In the genomic region with DNA sequence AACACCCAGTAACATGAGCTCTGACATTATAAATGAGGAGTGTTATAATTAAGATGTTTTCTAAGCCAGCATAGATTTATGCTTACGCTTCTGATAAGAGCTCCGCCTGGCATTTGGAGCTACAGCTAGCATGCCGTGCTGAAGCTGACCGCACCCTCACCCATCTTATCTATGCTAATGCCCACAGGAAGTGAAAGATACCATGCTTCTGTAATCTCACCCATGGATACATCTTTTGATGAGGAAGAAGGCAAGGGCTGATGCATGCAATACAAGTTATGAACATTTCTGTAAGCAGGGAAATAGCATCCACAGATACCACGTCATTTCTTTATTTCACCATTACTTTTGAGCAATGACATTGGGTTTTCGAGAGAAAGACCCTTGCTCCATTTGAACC, we compare ENCODE assay signal across 22 cellular contexts.
DNase-seq lines count a peak whose midpoint lies in the region; ATAC-seq and TF ChIP-seq lines count a peak whose summit lies in the region.
"Had no signal": no experiment of that assay in that cellular context is flagged by ENCODE, and none has a peak within 500 bp of the region (broad histone marks: within the 10 kb centered on the region; RNA-seq: fewer than 3 reads in every experiment).

No MANE protein-coding gene starts in this region.

- no peaks in the 10 kb centered on the region for H3K36me3 Mint-ChIP-seq in CD14-positive monocyte

- H3K4me3 ChIP-seq in Panc1 (ENCODE audit: low read depth in 2 of 2, low read length in 2 of 2), result no peak overlapping the region
- H3K4me3 ChIP-seq in mucosa of descending colon, result no peak overlapping the region
- no peak overlapping the region for H3K4me3 ChIP-seq in ovary
- H3K4me3 ChIP-seq: adrenal gland, breast epithelium, coronary artery, GM23248, left ventricle myocardium inferior, upper lobe of left lung had no signal

- peaks cover 0 to 7% (median 2%) of the 10 kb centered on the region in 3 donors for H3K27me3 Mint-ChIP-seq in CD14-positive monocyte (ENCODE audit: low read depth in 3 of 3)
- H3K27me3 Mint-ChIP-seq: activated CD4-positive, alpha-beta T cell treated with anti-CD3 and anti-CD28 coated beads, Interleukin-2, amount 10 ng/mL, durations not matched to agents 7 days and 5 days had no signal

- H3K36me3 ChIP-seq in Panc1 (ENCODE audit: control insufficient read depth, insufficient read depth, low read length), result no peaks in the 10 kb centered on the region
- no peaks in the 10 kb centered on the region for H3K36me3 ChIP-seq in mucosa of descending colon (ENCODE audit: low read depth)
- H3K36me3 ChIP-seq in ovary, result no peaks in the 10 kb centered on the region
- H3K36me3 ChIP-seq: adrenal gland, breast epithelium, left ventricle myocardium inferior, upper lobe of left lung had no signal

- H3K27me3 ChIP-seq in Panc1 (ENCODE audit: control insufficient read depth, insufficient read depth, low read length) (no peaks in the 10 kb centered on the region), ovary (no peaks in the 10 kb centered on the region)
- H3K27me3 ChIP-seq: breast epithelium, upper lobe of left lung had no signal

- H3K4me3 Mint-ChIP-seq in CD14-positive monocyte, result no peak overlapping the region
- H3K4me3 Mint-ChIP-seq: activated CD4-positive, alpha-beta T cell treated with anti-CD3 and anti-CD28 coated beads, Interleukin-2, amount 10 ng/mL, durations not matched to agents 7 days and 5 days had no signal

- H3K4me1 Mint-ChIP-seq in CD14-positive monocyte, result peaks cover 15% of the 10 kb centered on the region

- CTCF ChIA-PET in Panc1 (lab: Charles Lee), result no interaction called here

- POLR2A ChIA-PET in Panc1 (lab: Charles Lee), result no interaction called here

- TF ChIP-seq CTCF in CD14-positive monocyte (IDR thresholded peaks at IDR 0.05) (no peak), Panc1 (IDR thresholded peaks at IDR 0.05) (no peak), mucosa of descending colon (IDR thresholded peaks at IDR 0.05) (no peak), ovary (IDR thresholded peaks at IDR 0.05) (no peak)

- H3K9me3 ChIP-seq in Panc1 (ENCODE audit: control insufficient read depth, insufficient read depth, low read depth, low read length) (0 out of 2 replicates have a peak, but pooled peaks cover 3% of the 10 kb centered on the region), mucosa of descending colon (no peaks in the 10 kb centered on the region), ovary (no peaks in the 10 kb centered on the region)
- H3K9me3 ChIP-seq: adrenal gland, breast epithelium, left ventricle myocardium inferior, upper lobe of left lung had no signal

- intact Hi-C loops in CD14-positive monocyte (cut with micrococcal nuclease), result no loop called here
- intact Hi-C loops in Panc1 (cut with micrococcal nuclease; ENCODE audit: unreplicated experiment), result no loop called here
- intact Hi-C loops in mucosa of descending colon (cut with DNase I, micrococcal nuclease), result no loop called here
- intact Hi-C loops in ovary (cut with DNase I), result no loop called here

- H3K4me1 ChIP-seq in Panc1 (ENCODE audit: control insufficient read depth, insufficient read depth, low read length) (no peaks in the 10 kb centered on the region), mucosa of descending colon (ENCODE audit: low read depth) (no peaks in the 10 kb centered on the region), ovary (ENCODE audit: insufficient read depth) (no peaks in the 10 kb centered on the region)
- H3K4me1 ChIP-seq: adrenal gland, breast epithelium, left ventricle myocardium inferior, upper lobe of left lung had no signal

- no TSS peak for BruUV-seq in Panc1 (replicated peaks; lab: Mats Ljungman, UMichigan)

- no peak for ATAC-seq in Panc1
- ATAC-seq in mucosa of descending colon, result peak; percentile 45
- ATAC-seq in GM21390 (IDR thresholded peaks at IDR 0.05; ENCODE audit: unreplicated experiment), result no peak

- H3K27ac ChIP-seq in Panc1 (ENCODE audit: low read length) (peak overlapping the region; percentile 25; the same call in 1 of the 2 replicates), ovary (no peak overlapping the region)
- H3K27ac ChIP-seq: 22Rv1, adrenal gland, breast epithelium, coronary artery, GM23248, left ventricle myocardium inferior, upper lobe of left lung had no signal

- 51 to 60% (median 56%) methylated on average over 6 of the region's 6 CpGs for WGBS in ovary, 3 donors

- TF ChIP-seq EP300 in ovary (IDR thresholded peaks at IDR 0.05), result no peak

- peak overlapping the region; percentile 25 to 78 (median 69) for H3K27ac Mint-ChIP-seq in CD14-positive monocyte

- no peak for TF ChIP-seq POLR2A in ovary (IDR thresholded peaks at IDR 0.05)

- in situ Hi-C loops in Panc1 (cut with HindIII; ENCODE audit: low pct_unique_long_range_greater_than_20kb, low sequenced_read_pairs), result no loop called here

- H3K9me3 Mint-ChIP-seq in CD14-positive monocyte, result peaks cover 6 to 12% (median 8%) of the 10 kb centered on the region in 7 donors

- peak; percentile 43 for DNase-seq in DMS153 (lab: John Stamatoyannopoulos, UW)
- DNase-seq in DMS153 treated with DMSO at 0.1 percent for 48 hours (lab: John Stamatoyannopoulos, UW; ENCODE audit: unreplicated experiment), result no peak
- DNase-seq in CD14-positive monocyte (ENCODE audit: low spot score), result no peak
- DNase-seq in Panc1 (ENCODE audit: low read depth, low spot score), result no peak
- no peak for DNase-seq in mucosa of descending colon
- no peak for DNase-seq in ovary
- DNase-seq in AG08395 (ENCODE audit: low spot score), result no peak
- DNase-seq: activated CD4-positive, alpha-beta T cell treated with anti-CD3 and anti-CD28 coated beads, Interleukin-2, amount 10 ng/mL, durations not matched to agents 7 days and 5 days; activated gamma-delta T cell; adrenal gland; GM23248; head of caudate nucleus; left ventricle myocardium inferior; NCI-H526 treated with DMSO at 0.1 percent for 48 hours; OCI-M1; SHP77 treated with DMSO at 0.1 percent for 48 hours; stimulated activated CD4-positive, alpha-beta T cell treated with anti-CD3 and anti-CD28 coated beads, Interleukin-4, amount 100 ng/mL, for 1 hour; upper lobe of left lung had no signal
